Comparison of ENCODE assay signal across 1 cellular context in the genomic region with DNA sequence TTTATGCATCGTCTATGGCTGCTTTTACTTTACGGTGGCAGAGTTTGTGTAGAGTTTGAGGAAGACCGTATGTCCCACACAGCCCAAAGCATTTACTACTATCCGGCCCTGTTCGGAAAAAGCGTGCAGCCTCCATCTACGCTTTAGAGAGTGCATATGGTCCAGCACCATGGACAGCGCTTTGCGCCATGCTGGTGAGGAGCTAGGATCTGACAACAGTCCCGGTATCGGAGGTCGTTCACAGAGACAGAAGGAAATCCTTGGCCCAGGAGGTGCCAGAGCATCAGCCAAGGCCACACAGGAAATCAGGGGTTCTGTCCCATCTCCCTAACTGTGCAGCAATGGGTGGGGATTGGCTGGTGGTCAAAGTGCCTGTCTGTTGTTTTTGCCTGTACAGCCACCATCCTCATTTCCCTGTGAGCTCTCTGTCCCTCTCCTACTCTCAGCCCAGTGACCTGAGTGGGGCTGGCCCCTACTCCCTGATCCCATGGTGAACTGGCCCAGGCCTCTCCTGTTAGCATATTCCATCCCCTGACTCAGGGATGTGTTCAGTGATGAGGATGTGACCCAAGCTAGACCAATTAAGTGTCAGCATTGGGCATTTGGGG.
A peak's percentile ranks its signal among the peaks of the same experiment; 100 is the strongest.
TF ChIP-seq lines count a peak whose summit lies in the region.

No MANE protein-coding gene starts in this region.

TF ChIP-seq in HEK293, 187 proteins besides CTCF, POLR2A, EP300 and RAD21 (continued from another document):
- TF ChIP-seq, protein P1, sequence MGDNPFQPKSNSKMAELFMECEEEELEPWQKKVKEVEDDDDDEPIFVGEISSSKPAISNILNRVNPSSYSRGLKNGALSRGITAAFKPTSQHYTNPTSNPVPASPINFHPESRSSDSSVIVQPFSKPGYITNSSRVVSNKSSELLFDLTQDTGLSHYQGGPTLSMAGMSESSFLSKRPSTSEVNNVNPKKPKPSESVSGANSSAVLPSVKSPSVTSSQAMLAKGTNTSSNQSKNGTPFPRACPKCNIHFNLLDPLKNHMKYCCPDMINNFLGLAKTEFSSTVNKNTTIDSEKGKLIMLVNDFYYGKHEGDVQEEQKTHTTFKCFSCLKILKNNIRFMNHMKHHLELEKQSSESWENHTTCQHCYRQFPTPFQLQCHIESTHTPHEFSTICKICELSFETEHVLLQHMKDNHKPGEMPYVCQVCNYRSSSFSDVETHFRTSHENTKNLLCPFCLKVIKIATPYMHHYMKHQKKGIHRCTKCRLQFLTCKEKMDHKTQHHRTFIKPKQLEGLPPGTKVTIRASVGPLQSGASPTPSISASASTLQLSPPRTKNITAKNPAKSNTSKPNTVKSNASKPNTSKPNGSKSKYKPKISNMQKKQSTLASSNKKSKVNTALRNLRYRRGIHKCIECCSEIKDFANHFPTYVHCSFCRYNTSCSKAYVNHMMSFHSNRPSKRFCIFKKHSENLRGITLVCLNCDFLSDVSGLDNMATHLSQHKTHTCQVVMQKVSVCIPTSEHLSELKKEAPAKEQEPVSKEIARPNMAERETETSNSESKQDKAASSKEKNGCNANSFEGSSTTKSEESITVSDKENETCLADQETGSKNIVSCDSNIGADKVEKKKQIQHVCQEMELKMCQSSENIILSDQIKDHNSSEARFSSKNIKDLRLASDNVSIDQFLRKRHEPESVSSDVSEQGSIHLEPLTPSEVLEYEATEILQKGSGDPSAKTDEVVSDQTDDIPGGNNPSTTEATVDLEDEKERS (tag by site-specific recombination; IDR thresholded peaks at IDR 0.05) = 0 out of 2 replicates have a peak, but pooled peaks have one; percentile 54
- TF ChIP-seq PBX3 (CRISPR knock-in tag; IDR thresholded peaks at IDR 0.05) (peak; percentile 57; the same call in 1 of the 2 replicates), GLIS1 (tag by site-specific recombination; IDR thresholded peaks at IDR 0.05) (no peak), ZBTB20 (tag by site-specific recombination; IDR thresholded peaks at IDR 0.05) (no peak), ZNF600 (tag by site-specific recombination; IDR thresholded peaks at IDR 0.05) (peak; percentile 36; the same call in 1 of the 2 replicates), HOXA7 (CRISPR knock-in tag; IDR thresholded peaks at IDR 0.05; ENCODE audit: borderline replicate concordance) (peak; percentile 80; the same call in 1 of the 2 replicates)
- TF ChIP-seq, protein P2, sequence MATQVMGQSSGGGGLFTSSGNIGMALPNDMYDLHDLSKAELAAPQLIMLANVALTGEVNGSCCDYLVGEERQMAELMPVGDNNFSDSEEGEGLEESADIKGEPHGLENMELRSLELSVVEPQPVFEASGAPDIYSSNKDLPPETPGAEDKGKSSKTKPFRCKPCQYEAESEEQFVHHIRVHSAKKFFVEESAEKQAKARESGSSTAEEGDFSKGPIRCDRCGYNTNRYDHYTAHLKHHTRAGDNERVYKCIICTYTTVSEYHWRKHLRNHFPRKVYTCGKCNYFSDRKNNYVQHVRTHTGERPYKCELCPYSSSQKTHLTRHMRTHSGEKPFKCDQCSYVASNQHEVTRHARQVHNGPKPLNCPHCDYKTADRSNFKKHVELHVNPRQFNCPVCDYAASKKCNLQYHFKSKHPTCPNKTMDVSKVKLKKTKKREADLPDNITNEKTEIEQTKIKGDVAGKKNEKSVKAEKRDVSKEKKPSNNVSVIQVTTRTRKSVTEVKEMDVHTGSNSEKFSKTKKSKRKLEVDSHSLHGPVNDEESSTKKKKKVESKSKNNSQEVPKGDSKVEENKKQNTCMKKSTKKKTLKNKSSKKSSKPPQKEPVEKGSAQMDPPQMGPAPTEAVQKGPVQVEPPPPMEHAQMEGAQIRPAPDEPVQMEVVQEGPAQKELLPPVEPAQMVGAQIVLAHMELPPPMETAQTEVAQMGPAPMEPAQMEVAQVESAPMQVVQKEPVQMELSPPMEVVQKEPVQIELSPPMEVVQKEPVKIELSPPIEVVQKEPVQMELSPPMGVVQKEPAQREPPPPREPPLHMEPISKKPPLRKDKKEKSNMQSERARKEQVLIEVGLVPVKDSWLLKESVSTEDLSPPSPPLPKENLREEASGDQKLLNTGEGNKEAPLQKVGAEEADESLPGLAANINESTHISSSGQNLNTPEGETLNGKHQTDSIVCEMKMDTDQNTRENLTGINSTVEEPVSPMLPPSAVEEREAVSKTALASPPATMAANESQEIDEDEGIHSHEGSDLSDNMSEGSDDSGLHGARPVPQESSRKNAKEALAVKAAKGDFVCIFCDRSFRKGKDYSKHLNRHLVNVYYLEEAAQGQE (tag by site-specific recombination; IDR thresholded peaks at IDR 0.05) = peak; percentile 100
- TF ChIP-seq, protein P3, sequence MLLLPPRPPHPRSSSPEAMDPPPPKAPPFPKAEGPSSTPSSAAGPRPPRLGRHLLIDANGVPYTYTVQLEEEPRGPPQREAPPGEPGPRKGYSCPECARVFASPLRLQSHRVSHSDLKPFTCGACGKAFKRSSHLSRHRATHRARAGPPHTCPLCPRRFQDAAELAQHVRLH (tag by site-specific recombination; IDR thresholded peaks at IDR 0.05) = no peak
- TF ChIP-seq, protein P4, sequence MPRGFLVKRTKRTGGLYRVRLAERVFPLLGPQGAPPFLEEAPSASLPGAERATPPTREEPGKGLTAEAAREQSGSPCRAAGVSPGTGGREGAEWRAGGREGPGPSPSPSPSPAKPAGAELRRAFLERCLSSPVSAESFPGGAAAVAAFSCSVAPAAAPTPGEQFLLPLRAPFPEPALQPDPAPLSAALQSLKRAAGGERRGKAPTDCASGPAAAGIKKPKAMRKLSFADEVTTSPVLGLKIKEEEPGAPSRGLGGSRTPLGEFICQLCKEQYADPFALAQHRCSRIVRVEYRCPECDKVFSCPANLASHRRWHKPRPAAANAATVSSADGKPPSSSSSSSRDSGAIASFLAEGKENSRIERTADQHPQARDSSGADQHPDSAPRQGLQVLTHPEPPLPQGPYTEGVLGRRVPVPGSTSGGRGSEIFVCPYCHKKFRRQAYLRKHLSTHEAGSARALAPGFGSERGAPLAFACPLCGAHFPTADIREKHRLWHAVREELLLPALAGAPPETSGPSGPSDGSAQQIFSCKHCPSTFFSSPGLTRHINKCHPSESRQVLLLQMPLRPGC (tag by site-specific recombination; IDR thresholded peaks at IDR 0.05) = 0 out of 2 replicates have a peak, but pooled peaks have one; percentile 35
